Comparison of ENCODE assay signal across 34 cellular contexts in the genomic region with DNA sequence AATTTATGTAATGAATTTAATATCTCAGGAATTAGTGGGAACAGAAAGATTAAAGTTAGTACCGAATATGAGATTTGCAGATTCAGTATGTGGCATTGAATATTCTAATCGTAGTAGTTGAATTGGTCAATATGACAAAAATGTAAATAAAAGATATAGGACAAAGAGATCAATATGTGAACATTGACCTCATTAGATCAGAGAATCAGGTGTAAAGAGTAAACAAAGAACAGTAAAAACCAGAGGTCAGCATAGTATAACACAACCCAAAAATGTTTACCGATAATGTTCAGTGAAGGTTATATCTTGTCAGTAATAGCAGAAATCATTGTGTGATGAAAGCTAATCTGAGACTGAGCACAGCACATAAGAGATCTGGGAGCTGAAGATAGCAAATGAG.
"Had no signal": no experiment of that assay in that cellular context is flagged by ENCODE, and none has a peak within 500 bp of the region (broad histone marks: within the 10 kb centered on the region; RNA-seq: fewer than 3 reads in every experiment).

No MANE protein-coding gene starts in this region.

- H3K9ac ChIP-seq: KMS-11 had no signal

- H3K9me3 ChIP-seq: MG63 had no signal

- H3K27me3 ChIP-seq: MG63 had no signal

- H3K4me2 ChIP-seq: KMS-11 had no signal

- H3K27ac ChIP-seq: KMS-11 had no signal

- H3K36me3 ChIP-seq: MG63 had no signal

- DNase-seq: Karpas-422, Kasumi-1, MG63, MM.1S, MV-4-11, NCI-H1048, NCI-H1092, NCI-H1092 treated with DMSO at 0.1 percent for 48 hours, NCI-H1105, NCI-H1105 treated with DMSO at 0.1 percent for 48 hours, NCI-H1417, NCI-H1417 treated with DMSO at 0.1 percent for 48 hours, NCI-H1436, NCI-H1436 treated with DMSO at 0.1 percent for 48 hours, NCI-H146, NCI-H1694, NCI-H1694 treated with DMSO at 0.1 percent for 48 hours, NCI-H187, NCI-H187 treated with DMSO at 0.1 percent for 48 hours, NCI-H1930, NCI-H2029, NCI-H2029 treated with DMSO at 0.1 percent for 48 hours, NCI-H2081, NCI-H2081 treated with DMSO at 0.1 percent for 48 hours, NCI-H2107, NCI-H2171, NCI-H2171 treated with DMSO at 0.1 percent for 48 hours, NCI-H2227 treated with DMSO at 0.1 percent for 48 hours, NCI-H226, NCI-H345, NCI-H446, NCI-H446 treated with DMSO at 0.1 percent for 48 hours, NCI-H510A had no signal

- H3K4me3 ChIP-seq: MG63 had no signal
